In genomic region chr15:63969652-63970421, GRCh38 we compare ENCODE assay signal across 9 cellular contexts.
A peak's percentile ranks its signal among the peaks of the same experiment; 100 is the strongest.
DNase-seq lines count a peak whose midpoint lies in the region; ATAC-seq and TF ChIP-seq lines count a peak whose summit lies in the region.
"Had no signal": no experiment of that assay in that cellular context is flagged by ENCODE, and none has a peak within 500 bp of the region (broad histone marks: within the 10 kb centered on the region; RNA-seq: fewer than 3 reads in every experiment).

No MANE protein-coding gene starts in this region.

- H3K36me3 Mint-ChIP-seq in CD4-positive, CD25-positive, alpha-beta regulatory T cell, result no peaks in the 10 kb centered on the region

- H3K27me3 ChIP-seq in CD4-positive, CD25-positive, alpha-beta regulatory T cell (ENCODE audit: control insufficient read depth, insufficient read depth, low read length), result no peaks in the 10 kb centered on the region
- H3K27me3 ChIP-seq in breast epithelium, result no peaks in the 10 kb centered on the region

- H3K4me1 ChIP-seq in CD4-positive, CD25-positive, alpha-beta regulatory T cell (ENCODE audit: control insufficient read depth, insufficient read depth, low read length, poor library complexity, severe bottlenecking), result peaks cover 10% of the 10 kb centered on the region
- H3K4me1 ChIP-seq in breast epithelium (peaks cover 0 to 7% of the 10 kb centered on the region in 2 donors), mucosa of descending colon (ENCODE audit: low read depth) (peaks cover 56% of the 10 kb centered on the region)

- peak overlapping the region; percentile 3 to 98 (median 60) for H3K27ac Mint-ChIP-seq in CD4-positive, CD25-positive, alpha-beta regulatory T cell

- H3K27me3 Mint-ChIP-seq in CD4-positive, CD25-positive, alpha-beta regulatory T cell, result peaks cover 6% of the 10 kb centered on the region

- H3K9me3 ChIP-seq in CD4-positive, CD25-positive, alpha-beta regulatory T cell (ENCODE audit: control insufficient read depth in 2 of 2, low read length in 2 of 2), result no peaks in the 10 kb centered on the region
- no peaks in the 10 kb centered on the region for H3K9me3 ChIP-seq in breast epithelium
- no peaks in the 10 kb centered on the region for H3K9me3 ChIP-seq in mucosa of descending colon

- TF ChIP-seq CTCF in breast epithelium (IDR thresholded peaks at IDR 0.05), result no peak
- TF ChIP-seq CTCF in mucosa of descending colon (IDR thresholded peaks at IDR 0.05), result no peak

- DNase-seq in CD4-positive, CD25-positive, alpha-beta regulatory T cell, result no peak
- peak; percentile 84 for DNase-seq in HT-29 (ENCODE audit: low spot score)
- DNase-seq in breast epithelium (ENCODE audit: low spot score in 2 of 2), result no peak
- peak; percentile 62 to 93 (median 65) for DNase-seq in mucosa of descending colon
- no peak for DNase-seq in SHP77 treated with DMSO at 0.1 percent for 48 hours (lab: John Stamatoyannopoulos, UW)
- DNase-seq: activated CD4-positive, CD25-positive, alpha-beta regulatory T cell had no signal

- H3K4me3 Mint-ChIP-seq in CD4-positive, CD25-positive, alpha-beta regulatory T cell, result no peak overlapping the region

- ATAC-seq in CD4-positive, CD25-positive, alpha-beta regulatory T cell (ENCODE audit: low read depth in 2 of 2), result no peak
- ATAC-seq in mucosa of descending colon, result peak; percentile 86
- ATAC-seq in HG03025 (IDR thresholded peaks at IDR 0.05; ENCODE audit: low FRiP score, unreplicated experiment), result no peak
- no peak for ATAC-seq in HG03175 (IDR thresholded peaks at IDR 0.05; ENCODE audit: unreplicated experiment)
- ATAC-seq in HG03139 (IDR thresholded peaks at IDR 0.05; ENCODE audit: unreplicated experiment), result no peak

- no peak for TF ChIP-seq POLR2A in breast epithelium (IDR thresholded peaks at IDR 0.05)

- peaks cover 10 to 36% (median 18%) of the 10 kb centered on the region in 4 donors for H3K4me1 Mint-ChIP-seq in CD4-positive, CD25-positive, alpha-beta regulatory T cell

- no peaks in the 10 kb centered on the region for H3K36me3 ChIP-seq in CD4-positive, CD25-positive, alpha-beta regulatory T cell (ENCODE audit: control insufficient read depth, insufficient read depth, low read length)
- H3K36me3 ChIP-seq in breast epithelium (no peaks in the 10 kb centered on the region), mucosa of descending colon (ENCODE audit: low read depth) (no peaks in the 10 kb centered on the region)

- intact Hi-C loops in breast epithelium (cut with DNase I; ENCODE audit: low total_unique reads) (no loop called here), mucosa of descending colon (cut with DNase I, micrococcal nuclease) (no loop called here)

- H3K27ac ChIP-seq in CD4-positive, CD25-positive, alpha-beta regulatory T cell (ENCODE audit: insufficient read depth, low read length, poor library complexity, severe bottlenecking), result no peak overlapping the region
- H3K27ac ChIP-seq in breast epithelium, result peak overlapping the region; percentile 46 to 77

- peaks cover 0 to 5% (median 1%) of the 10 kb centered on the region in 7 donors for H3K9me3 Mint-ChIP-seq in CD4-positive, CD25-positive, alpha-beta regulatory T cell

- H3K4me3 ChIP-seq in CD4-positive, CD25-positive, alpha-beta regulatory T cell (ENCODE audit: low read depth, low read length), result no peak overlapping the region
- no peak overlapping the region for H3K4me3 ChIP-seq in breast epithelium
- no peak overlapping the region for H3K4me3 ChIP-seq in mucosa of descending colon

Comparison
In these comparisons a context has a peak if more than half of its experiments do, and no peak if none do; other contexts are left out.
1. DNase-seq: peak in HT-29 (single experiment) and mucosa of descending colon (3 of 3); none in CD4-positive, CD25-positive, alpha-beta regulatory T cell (0 of 3), breast epithelium (0 of 2) and SHP77 treated with DMSO at 0.1 percent for 48 hours (single experiment).